ENCODE assay signal across 14 cellular contexts in genomic region chr1:232973652-232974611, GRCh38.
"Had no signal": no experiment of that assay in that cellular context is flagged by ENCODE, and none has a peak within 500 bp of the region (broad histone marks: within the 10 kb centered on the region; RNA-seq: fewer than 3 reads in every experiment).

No MANE protein-coding gene starts in this region.

- H3K4me1 ChIP-seq: neural progenitor cell had no signal

- H3K4me3 ChIP-seq: mucosa of descending colon, neural progenitor cell, right atrium auricular region, tibial artery had no signal

- ATAC-seq: mucosa of descending colon; stimulated activated naive CD8-positive, alpha-beta T cell treated with anti-CD3 and anti-CD28 coated beads, Interleukin-15, Interleukin-2, amounts not matched to agents 100 U/mL and 50 U/mL, for 24 hours had no signal

- H3K27ac ChIP-seq: neural progenitor cell, right atrium auricular region, tibial artery, VCaP had no signal

- H3K27me3 Mint-ChIP-seq: dendritic cell treated with granulocyte-macrophage colony-stimulating factor and Interleukin-4, amounts not matched to agents 40 ng/mL and 50 ng/mL, for 4 days; naive B cell; progenitor cell of endocrine pancreas had no signal

- H3K27ac Mint-ChIP-seq: dendritic cell treated with granulocyte-macrophage colony-stimulating factor and Interleukin-4, amounts not matched to agents 40 ng/mL and 50 ng/mL, for 4 days; neural progenitor cell; progenitor cell of endocrine pancreas had no signal

- H3K4me3 Mint-ChIP-seq: dendritic cell treated with granulocyte-macrophage colony-stimulating factor and Interleukin-4, amounts not matched to agents 40 ng/mL and 50 ng/mL, for 4 days; naive B cell; neural progenitor cell had no signal

- DNase-seq: activated CD4-positive, alpha-beta T cell treated with anti-CD3 and anti-CD28 coated beads for 1 hour; activated CD8-positive, alpha-beta memory T cell treated with anti-CD3 and anti-CD28 coated beads for 24 hours; activated CD8-positive, alpha-beta memory T cell treated with anti-CD3 and anti-CD28 coated beads, Interleukin-2, amount 50 U/mL, for 48 hours; effector memory CD4-positive, alpha-beta T cell; mucosa of descending colon; naive B cell; stimulated activated naive CD8-positive, alpha-beta T cell treated with anti-CD3 and anti-CD28 coated beads, Interleukin-15, Interleukin-2, amounts not matched to agents 100 U/mL and 50 U/mL, for 24 hours; substantia nigra; tibial artery had no signal

- H3K27me3 ChIP-seq: neural progenitor cell, right atrium auricular region, tibial artery had no signal
